Comparison of ENCODE assay signal across 1 cellular context in genomic region chr15:24823473-24823872, GRCh38.
A peak's percentile ranks its signal among the peaks of the same experiment; 100 is the strongest.
TF ChIP-seq lines count a peak whose summit lies in the region.

No MANE protein-coding gene starts in this region.

TF ChIP-seq in SK-N-SH, 30 proteins besides CTCF, POLR2A, EP300 and RAD21 (continued from another document):
- TF ChIP-seq, protein P1, sequence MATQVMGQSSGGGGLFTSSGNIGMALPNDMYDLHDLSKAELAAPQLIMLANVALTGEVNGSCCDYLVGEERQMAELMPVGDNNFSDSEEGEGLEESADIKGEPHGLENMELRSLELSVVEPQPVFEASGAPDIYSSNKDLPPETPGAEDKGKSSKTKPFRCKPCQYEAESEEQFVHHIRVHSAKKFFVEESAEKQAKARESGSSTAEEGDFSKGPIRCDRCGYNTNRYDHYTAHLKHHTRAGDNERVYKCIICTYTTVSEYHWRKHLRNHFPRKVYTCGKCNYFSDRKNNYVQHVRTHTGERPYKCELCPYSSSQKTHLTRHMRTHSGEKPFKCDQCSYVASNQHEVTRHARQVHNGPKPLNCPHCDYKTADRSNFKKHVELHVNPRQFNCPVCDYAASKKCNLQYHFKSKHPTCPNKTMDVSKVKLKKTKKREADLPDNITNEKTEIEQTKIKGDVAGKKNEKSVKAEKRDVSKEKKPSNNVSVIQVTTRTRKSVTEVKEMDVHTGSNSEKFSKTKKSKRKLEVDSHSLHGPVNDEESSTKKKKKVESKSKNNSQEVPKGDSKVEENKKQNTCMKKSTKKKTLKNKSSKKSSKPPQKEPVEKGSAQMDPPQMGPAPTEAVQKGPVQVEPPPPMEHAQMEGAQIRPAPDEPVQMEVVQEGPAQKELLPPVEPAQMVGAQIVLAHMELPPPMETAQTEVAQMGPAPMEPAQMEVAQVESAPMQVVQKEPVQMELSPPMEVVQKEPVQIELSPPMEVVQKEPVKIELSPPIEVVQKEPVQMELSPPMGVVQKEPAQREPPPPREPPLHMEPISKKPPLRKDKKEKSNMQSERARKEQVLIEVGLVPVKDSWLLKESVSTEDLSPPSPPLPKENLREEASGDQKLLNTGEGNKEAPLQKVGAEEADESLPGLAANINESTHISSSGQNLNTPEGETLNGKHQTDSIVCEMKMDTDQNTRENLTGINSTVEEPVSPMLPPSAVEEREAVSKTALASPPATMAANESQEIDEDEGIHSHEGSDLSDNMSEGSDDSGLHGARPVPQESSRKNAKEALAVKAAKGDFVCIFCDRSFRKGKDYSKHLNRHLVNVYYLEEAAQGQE (IDR thresholded peaks at IDR 0.05; ENCODE audit: low read depth, low read length) = no peak
- TF ChIP-seq GATA2 (CRISPR knock-in tag; IDR thresholded peaks at IDR 0.05) (no peak), USF2 (IDR thresholded peaks at IDR 0.05; ENCODE audit: borderline replicate concordance, low read depth, low read length) (no peak), FOXJ3 (CRISPR knock-in tag; IDR thresholded peaks at IDR 0.05) (no peak), NRF1 (IDR thresholded peaks at IDR 0.05; ENCODE audit: low read depth, low read length) (peak; percentile 61), TAF1 (IDR thresholded peaks at IDR 0.05; ENCODE audit: borderline replicate concordance, low read depth, low read length) (no peak), POLR2AphosphoS5 (IDR thresholded peaks at IDR 0.05; ENCODE audit: low read depth, low read length) (no peak), TEAD4 (IDR thresholded peaks at IDR 0.05; ENCODE audit: borderline replicate concordance, insufficient read depth) (no peak)
